In the genomic region with DNA sequence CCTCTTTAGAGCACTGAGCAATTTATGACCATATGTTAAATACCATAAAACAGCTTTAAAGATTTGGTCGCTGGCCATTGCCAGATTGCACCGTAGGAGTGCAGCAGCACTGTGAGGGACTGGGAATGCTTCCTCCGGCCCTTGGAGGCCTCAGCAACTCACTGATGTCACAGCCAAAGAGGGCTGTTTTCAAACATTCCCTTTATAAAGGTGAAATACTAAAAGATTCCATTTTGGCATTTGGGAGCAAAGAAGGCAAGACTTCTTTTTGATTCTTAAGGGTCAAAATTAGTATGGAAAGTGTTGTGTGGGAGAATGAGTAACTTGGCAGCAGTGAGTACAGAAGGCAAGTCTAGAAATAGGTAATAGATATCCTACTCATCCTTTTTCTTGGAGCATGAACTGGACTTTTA, we compare ENCODE assay signal across 8 cellular contexts.
A peak's percentile ranks its signal among the peaks of the same experiment; 100 is the strongest.
DNase-seq lines count a peak whose midpoint lies in the region; ATAC-seq and TF ChIP-seq lines count a peak whose summit lies in the region.

No MANE protein-coding gene starts in this region.

- H3K4me3 ChIP-seq in adrenal gland = no peak overlapping the region
- no peak overlapping the region for H3K4me3 ChIP-seq in upper lobe of right lung

- H3K27ac ChIP-seq in adrenal gland = peak overlapping the region; percentile 49 to 79 (median 72)
- peak overlapping the region; percentile 63 for H3K27ac ChIP-seq in upper lobe of right lung

- TF ChIP-seq POLR2A in adrenal gland (IDR thresholded peaks at IDR 0.05) = no peak

- no peak for ATAC-seq in upper lobe of right lung
- no peak for ATAC-seq in GM19452 (IDR thresholded peaks at IDR 0.05; ENCODE audit: unreplicated experiment)

- H3K9me3 ChIP-seq in adrenal gland (replicated peaks in 1 of 3) = no peaks in the 10 kb centered on the region
- no peaks in the 10 kb centered on the region for H3K9me3 ChIP-seq in upper lobe of right lung

- no peaks in the 10 kb centered on the region for H3K27me3 ChIP-seq in adrenal gland
- no peaks in the 10 kb centered on the region for H3K27me3 ChIP-seq in upper lobe of right lung

- DNase-seq in activated T-cell treated with anti-CD3 and anti-CD28 coated beads, Interleukin-2, amount 50 U/mL, for 24 hours = no peak
- no peak for DNase-seq in activated T-cell treated with anti-CD3 and anti-CD28 coated beads, Interleukin-2, amount 50 U/mL, for 48 hours
- DNase-seq in adrenal gland (no peak), left kidney (ENCODE audit: low read depth, low spot score) (peak; percentile 19), upper lobe of right lung (no peak), mesenteric fat pad (ENCODE audit: low spot score) (no peak), ureter (ENCODE audit: low spot score) (no peak)

- H3K4me3 Mint-ChIP-seq in activated T-cell treated with anti-CD3 and anti-CD28 coated beads, Interleukin-2, amount 50 U/mL, for 24 hours = peak overlapping the region; percentile 28

- H3K27me3 Mint-ChIP-seq in activated T-cell treated with anti-CD3 and anti-CD28 coated beads, Interleukin-2, amount 50 U/mL, for 24 hours = no peaks in the 10 kb centered on the region

- peaks cover 15% of the 10 kb centered on the region for H3K9me3 Mint-ChIP-seq in activated T-cell treated with anti-CD3 and anti-CD28 coated beads, Interleukin-2, amount 50 U/mL, for 24 hours

- H3K4me1 Mint-ChIP-seq in activated T-cell treated with anti-CD3 and anti-CD28 coated beads, Interleukin-2, amount 50 U/mL, for 24 hours (ENCODE audit: low read depth) = peaks cover 84% of the 10 kb centered on the region

- peaks cover 44 to 82% of the 10 kb centered on the region in 2 donors for H3K4me1 ChIP-seq in adrenal gland (replicated peaks in 1 of 2)
- peaks cover 49% of the 10 kb centered on the region for H3K4me1 ChIP-seq in upper lobe of right lung

- H3K36me3 ChIP-seq in adrenal gland (replicated peaks in 1 of 2) (no peaks in the 10 kb centered on the region), upper lobe of right lung (no peaks in the 10 kb centered on the region)

- H3K27ac Mint-ChIP-seq in activated T-cell treated with anti-CD3 and anti-CD28 coated beads, Interleukin-2, amount 50 U/mL, for 24 hours = peak overlapping the region; percentile 94

- H3K36me3 Mint-ChIP-seq in activated T-cell treated with anti-CD3 and anti-CD28 coated beads, Interleukin-2, amount 50 U/mL, for 24 hours (ENCODE audit: low read depth) = peaks cover 36% of the 10 kb centered on the region

- WGBS in adrenal gland, 4 donors = 57 to 73% (median 68%) methylated on average over 3 of the region's 3 CpGs

- intact Hi-C loops in adrenal gland (cut with DNase I) = no loop called here
- intact Hi-C loops in upper lobe of right lung (cut with DNase I) = no loop called here

- no peak for TF ChIP-seq CTCF in adrenal gland (IDR thresholded peaks at IDR 0.05)
- no peak for TF ChIP-seq CTCF in upper lobe of right lung (IDR thresholded peaks at IDR 0.05)
